Comparison of ENCODE assay signal across 10 cellular contexts in genomic region chr20:48923149-48923718, GRCh38. TPM values are rescaled to one million over a fixed set of nuclear protein-coding genes. Genes with fewer than 3 reads are reported as not detected.
DNase-seq lines count a peak whose midpoint lies in the region; ATAC-seq, FAIRE-seq and TF ChIP-seq lines count a peak whose summit lies in the region.
"Had no signal": no experiment of that assay in that cellular context is flagged by ENCODE, and none has a peak within 500 bp of the region (broad histone marks: within the 10 kb centered on the region; RNA-seq: fewer than 3 reads in every experiment).

No MANE protein-coding gene starts in this region.

- no peak overlapping the region; the same call in 1 of the 2 replicates for H3K9ac ChIP-seq in SK-N-SH

- H3K4me1 ChIP-seq in SK-N-SH (ENCODE audit: control insufficient read depth in 1 of 2, insufficient read depth in 2 of 2, low read depth in 1 of 2, low read length in 1 of 2) (peaks cover 9 to 17% of the 10 kb centered on the region in 2 experiments; a peak in 3 of 4 replicates), gastroesophageal sphincter (peaks cover 0 to 71% (median 12%) of the 10 kb centered on the region in 3 donors), small intestine (ENCODE audit: control insufficient read depth in 2 of 2, insufficient read depth in 1 of 2, low read depth in 1 of 2, low read length in 1 of 2) (peaks cover 2 to 15% of the 10 kb centered on the region in 2 donors)

- POLR2A ChIA-PET in SK-N-SH (lab: Yijun Ruan, JAX): no interaction called here

- H3K36me3 ChIP-seq in SK-N-SH (replicated peaks in 1 of 2; ENCODE audit: control insufficient read depth in 1 of 2, insufficient read depth in 2 of 2, low read length in 1 of 2): peaks cover 0 to 5% of the 10 kb centered on the region in 2 experiments
- H3K36me3 ChIP-seq in gastroesophageal sphincter: no peaks in the 10 kb centered on the region
- H3K36me3 ChIP-seq in small intestine (ENCODE audit: control insufficient read depth in 2 of 2, insufficient read depth in 2 of 2, low read length in 2 of 2): no peaks in the 10 kb centered on the region

- no peaks in the 10 kb centered on the region for H3K9me3 ChIP-seq in SK-N-SH
- H3K9me3 ChIP-seq in gastroesophageal sphincter: no peaks in the 10 kb centered on the region
- no peaks in the 10 kb centered on the region for H3K9me3 ChIP-seq in small intestine (ENCODE audit: control insufficient read depth, low read depth)

- no peak for FAIRE-seq in small intestine (lab: Jason Lieb, UNC)
- FAIRE-seq: A204.1 had no signal

- H3F3A ChIP-seq in SK-N-SH (replicated peaks; ENCODE audit: insufficient read depth): peaks cover 17% of the 10 kb centered on the region

- H2AFZ ChIP-seq in SK-N-SH (ENCODE audit: low read depth): no peak overlapping the region

- no peak for TF ChIP-seq CTCF in SK-N-SH (IDR thresholded peaks at IDR 0.05)
- no peak for TF ChIP-seq CTCF in VCaP (conservative IDR thresholded peaks at IDR 0.05)
- no peak for TF ChIP-seq CTCF in gastroesophageal sphincter (IDR thresholded peaks at IDR 0.05)

- H4K20me1 ChIP-seq in SK-N-SH (ENCODE audit: insufficient read depth): peaks cover 32% of the 10 kb centered on the region

- TF ChIP-seq RAD21 in SK-N-SH (IDR thresholded peaks at IDR 0.05; ENCODE audit: low read length): no peak

- no peak for TF ChIP-seq POLR2A in gastroesophageal sphincter (IDR thresholded peaks at IDR 0.05)

- peaks cover 67% of the 10 kb centered on the region for H3K79me2 ChIP-seq in SK-N-SH (ENCODE audit: insufficient read depth)

- H3K27me3 ChIP-seq in SK-N-SH (ENCODE audit: insufficient read depth) (no peaks in the 10 kb centered on the region), gastroesophageal sphincter (no peaks in the 10 kb centered on the region), small intestine (ENCODE audit: control insufficient read depth in 2 of 2, insufficient read depth in 2 of 2, low read length in 2 of 2) (no peaks in the 10 kb centered on the region)

- H3K4me2 ChIP-seq in SK-N-SH: peak overlapping the region; percentile 99

- WGBS in SK-N-SH (ENCODE audit: low lambda C conversion rate): 47% methylated on average over 4 of the region's 4 CpGs
- WGBS in gastroesophageal sphincter (ENCODE audit: low coverage in 1 of 2), 2 donors: 30 to 36% methylated on average over 4 of the region's 4 CpGs
- whole genome bisulfite sequencing in small intestine, 3 donors: 14 to 39% (median 14%) methylated on average over 4 of the region's 4 CpGs

- H3K27ac ChIP-seq in SK-N-SH (ENCODE audit: low read depth in 2 of 2, low read length in 1 of 2) (peak overlapping the region in 1 of 2 experiments; percentile 77; a peak in 2 of 4 replicates), VCaP (peak overlapping the region; percentile 93; the same call in 1 of the 2 replicates), gastroesophageal sphincter (peak overlapping the region in 3 of 4 donors; percentile 92 to 96 (median 94)), small intestine (ENCODE audit: low read depth in 1 of 2, low read length in 1 of 2) (peak overlapping the region; percentile 24 to 99)

- CTCF ChIA-PET in SK-N-SH (lab: Yijun Ruan, JAX): no interaction called here

- peak overlapping the region; percentile 0 to 2; a peak in 2 of 4 replicates for H3K4me3 ChIP-seq in SK-N-SH (ENCODE audit: low read depth in 2 of 2, low read length in 1 of 2)
- peak overlapping the region in 1 of 2 donors; percentile 76 for H3K4me3 ChIP-seq in gastroesophageal sphincter
- H3K4me3 ChIP-seq in small intestine (ENCODE audit: low read depth in 1 of 2, low read length in 2 of 2): peak overlapping the region in 1 of 2 donors; percentile 87

- no peaks in the 10 kb centered on the region for H3K9me2 ChIP-seq in SK-N-SH

- no peak for DNase-seq in SK-N-SH
- DNase-seq in small intestine: peak; percentile 45
- no peak for DNase-seq in central memory CD4-positive, alpha-beta T cell
- DNase-seq in SK-N-DZ (ENCODE audit: low spot score): no peak
- DNase-seq: occipital lobe had no signal

- TF ChIP-seq EP300 in SK-N-SH (IDR thresholded peaks at IDR 0.05; ENCODE audit: borderline replicate concordance in 1 of 2, low read depth in 1 of 2, low read length in 1 of 2) (no peak), gastroesophageal sphincter (IDR thresholded peaks at IDR 0.05) (no peak)

- ATAC-seq in SK-N-SH treated with all-trans-retinoic acid at 6 μM for 48 hours (no peak), gastroesophageal sphincter (no peak), HG02759 (IDR thresholded peaks at IDR 0.05; ENCODE audit: unreplicated experiment) (no peak)

TF ChIP-seq in SK-N-SH, 30 proteins besides CTCF, POLR2A, EP300 and RAD21:
- no peak for TF ChIP-seq REST (IDR thresholded peaks at IDR 0.05; ENCODE audit: low read depth, low read length)
TF ChIP-seq in SK-N-SH: peak in this region for 0.

TF ChIP-seq in SK-N-SH treated with all-trans-retinoic acid at 6 μM for 48 hours, 23 proteins besides CTCF, POLR2A, EP300 and RAD21:
- no peak for TF ChIP-seq ZC3H10 (CRISPR knock-in tag; IDR thresholded peaks at IDR 0.05)
TF ChIP-seq in SK-N-SH treated with all-trans-retinoic acid at 6 μM for 48 hours: peak in this region for 0.

RNA-seq across cellular contexts. Expression of gene ARFGEF2, which starts 1.7 kb away (rescaled TPM):
- polyA plus RNA-seq in SK-N-SH (2012; rRNA removed) (6.1 and 8.4 TPM in 2 replicates), small intestine (10 to 100 TPM; 10.8 to 15.1 (median 13.4) TPM)
- 7.1 and 7.9 TPM in 2 replicates for polyA plus RNA-seq in SK-N-SH (2012; cell fraction: cytosol; rRNA removed)
- 8.4 and 16.0 TPM in 2 replicates for polyA plus RNA-seq in SK-N-SH (2012; cell fraction: nucleus; rRNA removed)
- total RNA-seq in gastroesophageal sphincter: 100 to 1,000 TPM in 1 of 4 donors, 10 to 100 TPM in 3; 42.6 to 101 (median 51.3) TPM
- polyA plus RNA-seq in SK-N-DZ (2014; cell fraction: cytosol; rRNA removed): 20.3 and 23.5 TPM in 2 replicates
- 34.1 and 35.4 TPM in 2 replicates for polyA plus RNA-seq in SK-N-DZ (2014; cell fraction: nucleus; rRNA removed)
